10 cellular contexts compared by ENCODE assay signal in genomic region chr11:44623321-44623715, GRCh38. TPM values are rescaled to one million over a fixed set of nuclear protein-coding genes. Genes with fewer than 3 reads are reported as not detected.
DNase-seq lines count a peak whose midpoint lies in the region; ATAC-seq and TF ChIP-seq lines count a peak whose summit lies in the region.
"Had no signal": no experiment of that assay in that cellular context is flagged by ENCODE, and none has a peak within 500 bp of the region (broad histone marks: within the 10 kb centered on the region; RNA-seq: fewer than 3 reads in every experiment).

No MANE protein-coding gene starts in this region.

- no peaks in the 10 kb centered on the region for H3K27me3 ChIP-seq in suprapubic skin

- no peak overlapping the region for H3K27ac ChIP-seq in suprapubic skin

- no peaks in the 10 kb centered on the region for H3K9me3 ChIP-seq in suprapubic skin
- H3K9me3 ChIP-seq: mucosa of descending colon had no signal

- no peak for DNase-seq in T-helper 1 cell
- DNase-seq in activated naive CD4-positive, alpha-beta T cell treated with anti-CD3 and anti-CD28 coated beads for 36 hours, result peak; percentile 37
- no peak for DNase-seq in left lobe of liver (ENCODE audit: low spot score)
- peak; percentile 51 to 76 for DNase-seq in suprapubic skin (ENCODE audit: low spot score in 2 of 2)
- no peak for DNase-seq in SHP77 (lab: John Stamatoyannopoulos, UW)
- no peak for DNase-seq in NCI-H1694 (lab: John Stamatoyannopoulos, UW)
- no peak for DNase-seq in nephron progenitor cell
- DNase-seq: 8988T, mucosa of descending colon had no signal

- H3K4me3 Mint-ChIP-seq in T-helper 1 cell treated with Interleukin-12 subunit alpha and Interleukin-12 subunit beta and Interleukin-4 antibody, amounts not matched to agents 30 μg/mL and 1 μg/mL, for 36 hours, result no peak overlapping the region
- no peak overlapping the region for H3K4me3 Mint-ChIP-seq in activated naive CD4-positive, alpha-beta T cell treated with anti-CD3 and anti-CD28 coated beads for 36 hours
- no peak overlapping the region for H3K4me3 Mint-ChIP-seq in nephron progenitor cell

- H3K36me3 Mint-ChIP-seq in T-helper 1 cell treated with Interleukin-12 subunit alpha and Interleukin-12 subunit beta and Interleukin-4 antibody, amounts not matched to agents 30 μg/mL and 1 μg/mL, for 36 hours (ENCODE audit: low read depth), result peaks cover 41% of the 10 kb centered on the region
- H3K36me3 Mint-ChIP-seq in activated naive CD4-positive, alpha-beta T cell treated with anti-CD3 and anti-CD28 coated beads for 36 hours (ENCODE audit: low read depth), result peaks cover 17% of the 10 kb centered on the region
- H3K36me3 Mint-ChIP-seq in nephron progenitor cell (ENCODE audit: low read depth), result no peaks in the 10 kb centered on the region

- no peak overlapping the region for H3K4me3 ChIP-seq in suprapubic skin
- H3K4me3 ChIP-seq: mucosa of descending colon had no signal

- peaks cover 28% of the 10 kb centered on the region for H3K4me1 Mint-ChIP-seq in T-helper 1 cell treated with Interleukin-12 subunit alpha and Interleukin-12 subunit beta and Interleukin-4 antibody, amounts not matched to agents 30 μg/mL and 1 μg/mL, for 36 hours (ENCODE audit: low read depth)
- H3K4me1 Mint-ChIP-seq in activated naive CD4-positive, alpha-beta T cell treated with anti-CD3 and anti-CD28 coated beads for 36 hours (ENCODE audit: low read depth), result peaks cover 36% of the 10 kb centered on the region
- peaks cover 57% of the 10 kb centered on the region for H3K4me1 Mint-ChIP-seq in nephron progenitor cell

- ATAC-seq in left lobe of liver, result peak; percentile 2
- ATAC-seq: mucosa of descending colon had no signal

- H3K27ac Mint-ChIP-seq in T-helper 1 cell treated with Interleukin-12 subunit alpha and Interleukin-12 subunit beta and Interleukin-4 antibody, amounts not matched to agents 30 μg/mL and 1 μg/mL, for 36 hours, result peak overlapping the region; percentile 37
- H3K27ac Mint-ChIP-seq in activated naive CD4-positive, alpha-beta T cell treated with anti-CD3 and anti-CD28 coated beads for 36 hours, result peak overlapping the region; percentile 46
- no peak overlapping the region for H3K27ac Mint-ChIP-seq in nephron progenitor cell

- intact Hi-C loops in activated naive CD4-positive, alpha-beta T cell treated with anti-CD3 and anti-CD28 coated beads for 36 hours (cut with micrococcal nuclease), result loop anchor here (2.0 to 10.0 kb wide), 3 partner anchors 103 to 481 kb away; partner anchors contain the start of gene TSPAN18

- no peak for TF ChIP-seq CTCF in suprapubic skin (IDR thresholded peaks at IDR 0.05)
- no peak for TF ChIP-seq CTCF in nephron progenitor cell (IDR thresholded peaks at IDR 0.05)

- no peaks in the 10 kb centered on the region for H3K27me3 Mint-ChIP-seq in T-helper 1 cell treated with Interleukin-12 subunit alpha and Interleukin-12 subunit beta and Interleukin-4 antibody, amounts not matched to agents 30 μg/mL and 1 μg/mL, for 36 hours (ENCODE audit: low read depth)
- H3K27me3 Mint-ChIP-seq in activated naive CD4-positive, alpha-beta T cell treated with anti-CD3 and anti-CD28 coated beads for 36 hours (ENCODE audit: low read depth), result no peaks in the 10 kb centered on the region
- H3K27me3 Mint-ChIP-seq in nephron progenitor cell (ENCODE audit: low read depth, poor library complexity), result peaks cover 29% of the 10 kb centered on the region

- H3K9me3 Mint-ChIP-seq in T-helper 1 cell treated with Interleukin-12 subunit alpha and Interleukin-12 subunit beta and Interleukin-4 antibody, amounts not matched to agents 30 μg/mL and 1 μg/mL, for 36 hours, result no peaks in the 10 kb centered on the region
- H3K9me3 Mint-ChIP-seq in activated naive CD4-positive, alpha-beta T cell treated with anti-CD3 and anti-CD28 coated beads for 36 hours, result peaks cover 4% of the 10 kb centered on the region
- H3K9me3 Mint-ChIP-seq in nephron progenitor cell, result no peaks in the 10 kb centered on the region

- H3K4me1 ChIP-seq in suprapubic skin, result peaks cover 33% of the 10 kb centered on the region

- H3K36me3 ChIP-seq in suprapubic skin, result peaks cover 10% of the 10 kb centered on the region

- CTCF ChIA-PET in activated naive CD4-positive, alpha-beta T cell treated with anti-CD3 and anti-CD28 coated beads for 36 hours (lab: Charles Lee), result interaction anchor here (0.8 to 21.7 kb wide), 5 partner anchors 12 to 270 kb away, joined by 3 to 366 read pairs (median 4); no protein-coding TSS in a partner anchor

- TF ChIP-seq EP300 in suprapubic skin (IDR thresholded peaks at IDR 0.05), result no peak

- 76% methylated on average over 10 of the region's 10 CpGs for WGBS in suprapubic skin

- TF ChIP-seq POLR2A in suprapubic skin (IDR thresholded peaks at IDR 0.05), result no peak

RNA-seq across cellular contexts. Expression of gene CD82, which starts 57.9 kb away (rescaled TPM):
- total RNA-seq in activated naive CD4-positive, alpha-beta T cell treated with anti-CD3 and anti-CD28 coated beads for 36 hours, result 100 to 1,000 TPM; 140 to 141 TPM
- total RNA-seq in left lobe of liver, result 60.6 TPM
- total RNA-seq in suprapubic skin, result 100 to 1,000 TPM in 3 of 4 donors, 10 to 100 TPM in 1; 77.6 to 155 (median 118) TPM

Comparison
In these comparisons a context has a peak if more than half of its experiments do, and no peak if none do; other contexts are left out.
1. DNase-seq: peak in activated naive CD4-positive, alpha-beta T cell treated with anti-CD3 and anti-CD28 coated beads for 36 hours (single experiment) and suprapubic skin (2 of 2); none in T-helper 1 cell (0 of 5), left lobe of liver (single experiment), SHP77 (0 of 2), NCI-H1694 (single experiment) and nephron progenitor cell (single experiment).